In the genomic region with DNA sequence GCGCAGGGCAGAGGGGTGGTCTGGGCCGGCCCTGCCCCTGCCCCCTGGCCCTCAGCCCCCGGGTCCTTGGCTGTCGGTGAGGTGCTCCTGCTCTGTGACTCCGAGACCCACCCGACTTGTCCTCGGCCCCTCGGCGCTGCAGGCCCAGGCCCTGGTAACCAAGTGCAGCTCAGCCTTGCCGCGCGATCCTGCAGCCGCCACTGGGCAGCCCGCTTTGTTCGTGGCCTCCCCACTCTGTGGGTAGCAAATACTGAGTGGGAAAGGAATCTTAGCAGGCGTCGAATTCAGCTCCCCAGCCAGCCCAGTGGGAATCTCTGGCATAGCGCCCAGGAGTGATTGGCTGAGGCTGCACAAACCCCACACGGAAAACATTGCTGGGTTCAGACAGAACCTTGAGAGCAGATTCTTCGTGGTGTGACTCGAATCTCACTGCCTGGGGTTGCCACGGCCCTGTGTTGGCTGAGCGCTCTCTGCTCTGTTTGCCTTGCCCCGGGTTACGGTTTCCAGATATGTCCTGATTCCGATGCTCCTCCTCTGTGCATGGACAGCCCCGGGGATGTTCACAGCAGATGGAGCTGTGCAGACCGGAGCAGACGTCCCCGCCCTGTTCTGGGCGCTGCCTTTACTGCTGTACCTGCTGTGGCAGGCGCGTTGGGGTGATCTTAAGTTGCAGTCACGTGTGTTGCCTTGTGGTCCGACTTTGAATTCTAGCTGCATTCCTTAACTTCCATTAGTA, we compare ENCODE assay signal across 11 cellular contexts. TPM values are rescaled to one million over a fixed set of nuclear protein-coding genes. Genes with fewer than 3 reads are reported as not detected.
DNase-seq lines count a peak whose midpoint lies in the region; ATAC-seq and TF ChIP-seq lines count a peak whose summit lies in the region.
"Had no signal": no experiment of that assay in that cellular context is flagged by ENCODE, and none has a peak within 500 bp of the region (broad histone marks: within the 10 kb centered on the region; RNA-seq: fewer than 3 reads in every experiment).

No MANE protein-coding gene starts in this region.

- H3K27me3 ChIP-seq in BJ (ENCODE audit: control insufficient read depth, insufficient read depth, low read length) (no peaks in the 10 kb centered on the region), MG63 (no peaks in the 10 kb centered on the region)

- H3K4me3 ChIP-seq in BJ (ENCODE audit: low read depth, low read length) (no peak overlapping the region), MG63 (no peak overlapping the region)

- H3K27me3 Mint-ChIP-seq in HFFc6 (ENCODE audit: insufficient read depth): peaks cover 26% of the 10 kb centered on the region
- peaks cover 13% of the 10 kb centered on the region for H3K27me3 Mint-ChIP-seq in endothelial cell (ENCODE audit: unreplicated experiment)
- peaks cover 6% of the 10 kb centered on the region for H3K27me3 Mint-ChIP-seq in activated CD4-positive, alpha-beta T cell treated with anti-CD3 and anti-CD28 coated beads for 36 hours
- H3K27me3 Mint-ChIP-seq: activated naive CD4-positive, alpha-beta T cell treated with anti-CD3 and anti-CD28 coated beads, Interleukin-2, amount 50 U/mL, for 24 hours had no signal

- POLR2A ChIA-PET in BJ (lab: Charles Lee): interaction anchor here (0.6 kb wide), 1 partner anchor 126 kb away, joined by 3 read pairs; no protein-coding TSS in a partner anchor
- POLR2A ChIA-PET in activated CD4-positive, alpha-beta T cell treated with anti-CD3 and anti-CD28 coated beads for 36 hours (lab: Charles Lee): interaction anchor here (0.7 kb wide), 1 partner anchor 98 kb away, joined by 5 read pairs; no protein-coding TSS in a partner anchor

- CTCF ChIA-PET in BJ (lab: Yijun Ruan, JAX): interaction anchor here (0.8 to 5.3 kb wide), 10 partner anchors 10 to 113 kb away, joined by 3 to 60 read pairs (median 4); a partner anchor contains a TSS
- CTCF ChIA-PET in activated CD4-positive, alpha-beta T cell treated with anti-CD3 and anti-CD28 coated beads for 36 hours (lab: Charles Lee): interaction anchor here (0.6 to 2.7 kb wide), 4 partner anchors 10 to 113 kb away, joined by 3 to 10 read pairs (median 6); no protein-coding TSS in a partner anchor

- H3K4me1 Mint-ChIP-seq in HFFc6 (ENCODE audit: low read depth) (peaks cover 42% of the 10 kb centered on the region), endothelial cell (ENCODE audit: unreplicated experiment) (peaks cover 9% of the 10 kb centered on the region)
- no peaks in the 10 kb centered on the region for H3K4me1 Mint-ChIP-seq in activated CD4-positive, alpha-beta T cell treated with anti-CD3 and anti-CD28 coated beads for 36 hours
- H3K4me1 Mint-ChIP-seq: activated naive CD4-positive, alpha-beta T cell treated with anti-CD3 and anti-CD28 coated beads, Interleukin-2, amount 50 U/mL, for 24 hours had no signal

- H3K9me3 ChIP-seq in MG63: no peaks in the 10 kb centered on the region

- H3K27ac Mint-ChIP-seq in HFFc6 (peak overlapping the region; percentile 90), endothelial cell (ENCODE audit: unreplicated experiment) (peak overlapping the region; percentile 93)
- H3K27ac Mint-ChIP-seq in activated CD4-positive, alpha-beta T cell treated with anti-CD3 and anti-CD28 coated beads for 36 hours: no peak overlapping the region
- H3K27ac Mint-ChIP-seq: activated naive CD4-positive, alpha-beta T cell treated with anti-CD3 and anti-CD28 coated beads, Interleukin-2, amount 50 U/mL, for 24 hours; memory B cell had no signal

- peak overlapping the region; percentile 38 for H3K4me3 Mint-ChIP-seq in HFFc6
- H3K4me3 Mint-ChIP-seq in endothelial cell (ENCODE audit: unreplicated experiment): peak overlapping the region; percentile 32
- H3K4me3 Mint-ChIP-seq in activated CD4-positive, alpha-beta T cell treated with anti-CD3 and anti-CD28 coated beads for 36 hours: no peak overlapping the region
- H3K4me3 Mint-ChIP-seq: activated naive CD4-positive, alpha-beta T cell treated with anti-CD3 and anti-CD28 coated beads, Interleukin-2, amount 50 U/mL, for 24 hours; memory B cell had no signal

- peaks cover 10% of the 10 kb centered on the region; the same call in 1 of the 2 replicates for H3K9me3 Mint-ChIP-seq in HFFc6
- H3K9me3 Mint-ChIP-seq in endothelial cell (ENCODE audit: unreplicated experiment): no peaks in the 10 kb centered on the region
- H3K9me3 Mint-ChIP-seq in activated CD4-positive, alpha-beta T cell treated with anti-CD3 and anti-CD28 coated beads for 36 hours (ENCODE audit: low read depth): no peaks in the 10 kb centered on the region
- H3K9me3 Mint-ChIP-seq: activated naive CD4-positive, alpha-beta T cell treated with anti-CD3 and anti-CD28 coated beads, Interleukin-2, amount 50 U/mL, for 24 hours had no signal

- TF ChIP-seq CTCF in BJ (IDR thresholded peaks at IDR 0.05; ENCODE audit: insufficient read depth, low read depth, low read length) (no peak), HFFc6 (IDR thresholded peaks at IDR 0.05) (no peak), endothelial cell (IDR thresholded peaks at IDR 0.05; ENCODE audit: unreplicated experiment) (no peak), omental fat pad (IDR thresholded peaks at IDR 0.05) (no peak)

- intact Hi-C loops in activated CD4-positive, alpha-beta T cell treated with anti-CD3 and anti-CD28 coated beads for 36 hours (cut with DNase I, micrococcal nuclease): no loop called here

- DNase-seq in BJ (ENCODE audit: low read depth) (peak; percentile 62), HFFc6 (peak; percentile 69), endothelial cell (ENCODE audit: low spot score) (no peak), omental fat pad (ENCODE audit: low spot score) (no peak), MG63 (no peak)
- DNase-seq in activated CD4-positive, alpha-beta T cell treated with anti-CD3 and anti-CD28 coated beads for 36 hours: no peak
- DNase-seq in activated naive CD4-positive, alpha-beta T cell treated with Interleukin-2 at 50 U/mL for 16 hours: no peak
- DNase-seq: substantia nigra had no signal

- ATAC-seq in omental fat pad (ENCODE audit: low FRiP score) (peak; percentile 43), GM18873 (IDR thresholded peaks at IDR 0.05; ENCODE audit: low FRiP score, unreplicated experiment) (no peak)
- ATAC-seq in activated CD4-positive, alpha-beta T cell treated with anti-CD3 and anti-CD28 coated beads for 36 hours: no peak

- peaks cover 53% of the 10 kb centered on the region for H3K36me3 Mint-ChIP-seq in HFFc6 (ENCODE audit: low read depth)
- H3K36me3 Mint-ChIP-seq in endothelial cell (ENCODE audit: low read depth, unreplicated experiment): peaks cover 9% of the 10 kb centered on the region
- H3K36me3 Mint-ChIP-seq in activated CD4-positive, alpha-beta T cell treated with anti-CD3 and anti-CD28 coated beads for 36 hours (ENCODE audit: low read depth): peaks cover 13% of the 10 kb centered on the region
- H3K36me3 Mint-ChIP-seq: activated naive CD4-positive, alpha-beta T cell treated with anti-CD3 and anti-CD28 coated beads, Interleukin-2, amount 50 U/mL, for 24 hours had no signal

- H3K36me3 ChIP-seq in BJ (ENCODE audit: control insufficient read depth, insufficient read depth, low read length): peaks cover 32% of the 10 kb centered on the region
- H3K36me3 ChIP-seq in MG63: peaks cover 41% of the 10 kb centered on the region

RNA-seq across cellular contexts. Expression of a gene that starts 13.4 kb away (rescaled TPM):
- polyA plus RNA-seq in BJ (2011; rRNA removed): 24.9 and 32.1 TPM in 2 replicates
- 24.5 and 27.8 TPM in 2 replicates for polyA minus RNA-seq in BJ (2011; rRNA and poly(A)+ RNA removed)
- total RNA-seq in HFFc6 (2021; fragmentation: NEBNext Ultra II Directional; extraction: Animal tissue kit (Norgen Biotek cat#: 25700)): 10 to 100 TPM; 46.8 to 54.1 (median 50.3) TPM
- total RNA-seq in endothelial cell (ENCODE audit: unreplicated experiment) (43.9 TPM), omental fat pad (10 to 100 TPM; 46.0 to 56.1 (median 49.5) TPM)
- total RNA-seq in MG63 (2014; rRNA removed; shearing (Covaris generic); ENCODE audit: low replicate concordance): 11.3 and 19.4 TPM in 2 replicates
- total RNA-seq in activated CD4-positive, alpha-beta T cell treated with anti-CD3 and anti-CD28 coated beads for 36 hours: 10 to 100 TPM; 49.7 to 62.7 TPM

Comparison
In these comparisons a context has a peak if more than half of its experiments do, and no peak if none do; other contexts are left out.
1. DNase-seq: peak in BJ (single experiment) and HFFc6 (single experiment); none in endothelial cell (single experiment), omental fat pad (single experiment), MG63 (single experiment), activated CD4-positive, alpha-beta T cell treated with anti-CD3 and anti-CD28 coated beads for 36 hours (single experiment) and activated naive CD4-positive, alpha-beta T cell treated with Interleukin-2 at 50 U/mL for 16 hours (single experiment).